In the genomic region with DNA sequence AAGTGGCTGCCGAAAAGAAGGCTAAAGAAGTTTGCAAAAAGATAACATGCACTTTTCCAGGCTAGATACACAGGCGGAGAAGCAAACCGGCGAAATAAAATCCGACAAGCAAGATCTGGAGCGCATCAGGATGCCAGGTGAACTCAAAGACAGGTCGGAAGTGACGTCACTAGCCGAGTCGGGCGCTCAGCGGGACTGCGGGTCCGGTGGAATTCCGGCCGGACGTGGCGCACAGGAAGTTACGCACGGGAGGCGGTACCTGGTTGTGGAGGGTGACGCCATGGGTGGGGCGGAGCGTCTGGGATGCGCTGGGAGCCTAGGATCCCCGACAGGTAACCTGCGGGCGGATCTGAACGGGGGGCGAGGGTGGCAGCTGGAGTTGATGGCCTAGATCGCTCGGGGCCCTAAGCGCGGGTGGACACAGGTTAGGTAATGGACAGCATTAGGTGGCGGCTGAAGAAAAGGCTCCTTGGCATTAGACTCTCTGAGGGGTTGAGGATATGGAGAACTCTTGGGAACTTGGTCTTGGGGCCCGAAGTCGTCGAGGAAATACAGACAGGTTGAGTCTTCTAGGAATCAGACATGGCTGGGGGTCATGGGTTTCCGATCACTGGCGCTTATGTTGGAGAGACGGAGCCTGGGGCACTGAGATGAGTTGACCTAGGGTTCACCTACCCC, we compare ENCODE assay signal across 8 cellular contexts. TPM values are rescaled to one million over a fixed set of nuclear protein-coding genes. Genes with fewer than 3 reads are reported as not detected.
DNase-seq lines count a peak whose midpoint lies in the region; ATAC-seq, FAIRE-seq and TF ChIP-seq lines count a peak whose summit lies in the region.

No MANE protein-coding gene starts in this region.

- peak overlapping the region; percentile 92 for H3K27ac Mint-ChIP-seq in activated CD4-positive, alpha-beta T cell treated with anti-CD3 and anti-CD28 coated beads for 36 hours

- POLR2A ChIA-PET in activated CD4-positive, alpha-beta T cell treated with anti-CD3 and anti-CD28 coated beads for 36 hours (lab: Charles Lee): no interaction called here

- peak; percentile 51 for FAIRE-seq in kidney (lab: Jason Lieb, UNC)

- no peaks in the 10 kb centered on the region for H3K9me3 ChIP-seq in kidney (ENCODE audit: control insufficient read depth in 1 of 2, low read length in 2 of 2)

- H3K9ac ChIP-seq in kidney (ENCODE audit: low read length in 2 of 2): peak overlapping the region; percentile 62 to 63

- DNase-seq in NCI-H446 treated with DMSO at 0.1 percent for 48 hours (lab: John Stamatoyannopoulos, UW): peak; percentile 84
- DNase-seq in activated CD4-positive, alpha-beta T cell treated with anti-CD3 and anti-CD28 coated beads for 36 hours: peak; percentile 98
- peak; percentile 95 for DNase-seq in choroid plexus epithelial cell (ENCODE audit: low read depth)
- peak; percentile 99 for DNase-seq in kidney
- DNase-seq in stimulated activated CD4-positive, alpha-beta T cell treated with anti-CD3 and anti-CD28 coated beads, Interleukin-12 subunit alpha, Interleukin-12 subunit beta, amount 100 ng/mL, for 48 hours (ENCODE audit: low read depth in 2 of 3, low spot score in 1 of 3): peak; percentile 89 to 94 (median 93)

- intact Hi-C loops in activated CD4-positive, alpha-beta T cell treated with anti-CD3 and anti-CD28 coated beads for 36 hours (cut with DNase I, micrococcal nuclease): loop anchor here (1.0 to 5.0 kb wide), 8 partner anchors 29 to 1034 kb away; partner anchors contain the start of genes TMEM41A (in 2 of the 2), ALG3 (in 1 of the 2), CLCN2 (in 1 of the 2) and EEF1AKMT4 (in 1 of the 2)
- intact Hi-C loops in kidney (cut with DNase I): no loop called here

- H3K27me3 ChIP-seq in ACC112 (ENCODE audit: insufficient read depth, low read length): no peaks in the 10 kb centered on the region

- in situ Hi-C loops in GM18951 (cut with MboI; ENCODE audit: low sequenced_read_pairs, unreplicated experiment): no loop called here

- peaks cover 2% of the 10 kb centered on the region for H3K9me3 Mint-ChIP-seq in activated CD4-positive, alpha-beta T cell treated with anti-CD3 and anti-CD28 coated beads for 36 hours (ENCODE audit: low read depth)

- H3K36me3 Mint-ChIP-seq in activated CD4-positive, alpha-beta T cell treated with anti-CD3 and anti-CD28 coated beads for 36 hours (ENCODE audit: low read depth): peaks cover 8% of the 10 kb centered on the region

- H3K4me3 ChIP-seq in ACC112 (ENCODE audit: low read depth, low read length) (peak overlapping the region; percentile 95), choroid plexus epithelial cell (ENCODE audit: low read depth, low read length) (peak overlapping the region; percentile 68), kidney (ENCODE audit: low read length in 2 of 2) (peak overlapping the region; percentile 94 to 99)

- no peak for TF ChIP-seq CTCF in choroid plexus epithelial cell (conservative IDR thresholded peaks at IDR 0.05; ENCODE audit: low read depth, low read length)
- TF ChIP-seq CTCF in kidney (IDR thresholded peaks at IDR 0.05; ENCODE audit: borderline replicate concordance, extremely low read depth, insufficient read depth): no peak

- peak; percentile 76 for TF ChIP-seq POLR2A in GM18951 (IDR thresholded peaks at IDR 0.05; ENCODE audit: extremely low read depth, insufficient read depth, insufficient read length)

- peak overlapping the region; percentile 97 for H3K4me3 Mint-ChIP-seq in activated CD4-positive, alpha-beta T cell treated with anti-CD3 and anti-CD28 coated beads for 36 hours

- peaks cover 7% of the 10 kb centered on the region for H3K27me3 Mint-ChIP-seq in activated CD4-positive, alpha-beta T cell treated with anti-CD3 and anti-CD28 coated beads for 36 hours

- H3K4me1 Mint-ChIP-seq in activated CD4-positive, alpha-beta T cell treated with anti-CD3 and anti-CD28 coated beads for 36 hours: peaks cover 19% of the 10 kb centered on the region

- peak; percentile 99 for ATAC-seq in HG03175 (IDR thresholded peaks at IDR 0.05; ENCODE audit: unreplicated experiment)
- ATAC-seq in activated CD4-positive, alpha-beta T cell treated with anti-CD3 and anti-CD28 coated beads for 36 hours: peak; percentile 100

- peaks cover 14% of the 10 kb centered on the region for H3K79me2 ChIP-seq in ACC112 (ENCODE audit: control insufficient read depth, insufficient read depth, low read length, unreplicated experiment)

- H3K36me3 ChIP-seq in ACC112 (ENCODE audit: insufficient read depth, low read length) (0 out of 2 replicates have a peak, but pooled peaks cover 3% of the 10 kb centered on the region), kidney (ENCODE audit: control insufficient read depth in 1 of 2, insufficient read depth in 2 of 2, low read length in 2 of 2) (no peaks in the 10 kb centered on the region)

- peaks cover 16% of the 10 kb centered on the region for H3K4me1 ChIP-seq in ACC112 (ENCODE audit: control insufficient read depth, insufficient read depth, low read length, unreplicated experiment)
- peaks cover 5 to 12% of the 10 kb centered on the region in 2 donors for H3K4me1 ChIP-seq in kidney (ENCODE audit: control insufficient read depth in 1 of 2, insufficient read depth in 1 of 2, low read depth in 1 of 2, low read length in 2 of 2)

- CTCF ChIA-PET in activated CD4-positive, alpha-beta T cell treated with anti-CD3 and anti-CD28 coated beads for 36 hours (lab: Charles Lee): no interaction called here

- peak overlapping the region; percentile 98 for H2AFZ ChIP-seq in ACC112 (ENCODE audit: low read length, unreplicated experiment)

- H3K27ac ChIP-seq in ACC112 (ENCODE audit: low read depth, low read length): 0 out of 2 replicates have a peak overlapping the region, but pooled peaks have one; percentile 19
- H3K27ac ChIP-seq in kidney (ENCODE audit: low read depth in 2 of 2, low read length in 2 of 2): peak overlapping the region; percentile 30 to 59

RNA-seq across cellular contexts. Expression of gene EHHADH, which starts 29.0 kb away (rescaled TPM):
- 1 to 10 TPM; 2.7 to 3.3 TPM for total RNA-seq in activated CD4-positive, alpha-beta T cell treated with anti-CD3 and anti-CD28 coated beads for 36 hours
- total RNA-seq in kidney: 27.9 TPM
- 60.9 TPM for polyA plus RNA-seq in kidney (ENCODE audit: insufficient read depth, low read depth, low replicate concordance)

Comparison
In these comparisons a context has a peak if more than half of its experiments do, and no peak if none do; other contexts are left out.
1. Peak in every context shown above with its lines: DNase-seq, ATAC-seq, H3K4me3 ChIP-seq and H3K27ac ChIP-seq.